Comparison of ENCODE assay signal across 10 cellular contexts in the genomic region with DNA sequence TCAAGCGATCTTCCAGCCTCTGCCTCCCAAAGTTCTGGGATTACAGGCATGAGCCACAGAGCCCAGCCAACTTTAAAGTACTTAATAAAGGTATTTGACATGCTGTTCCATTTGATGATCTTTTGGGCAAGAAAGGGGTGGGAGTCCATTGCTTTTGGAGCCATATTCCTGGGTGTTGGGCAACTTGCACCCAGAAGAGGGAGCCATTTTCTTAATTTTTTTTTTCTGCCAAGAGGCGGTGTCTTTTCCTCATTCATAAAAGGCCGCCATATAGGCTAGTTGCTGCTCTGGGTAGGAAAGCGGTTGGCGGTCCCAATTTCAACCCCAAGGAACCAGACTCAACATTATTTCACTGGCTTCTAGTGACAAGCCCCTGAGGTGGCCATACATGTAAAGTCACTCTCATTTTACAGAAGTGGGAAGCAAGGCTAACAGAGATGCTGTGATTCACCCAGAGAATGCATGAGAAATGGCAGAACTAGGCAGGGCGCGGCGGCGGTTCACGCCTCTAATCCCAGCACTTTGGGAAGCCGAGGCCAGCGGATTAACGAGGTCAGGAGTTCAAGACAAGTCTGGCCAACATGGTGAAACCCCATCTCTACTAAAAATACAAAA.
A peak's percentile ranks its signal among the peaks of the same experiment; 100 is the strongest.
DNase-seq lines count a peak whose midpoint lies in the region; ATAC-seq, FAIRE-seq and TF ChIP-seq lines count a peak whose summit lies in the region.
"Had no signal": no experiment of that assay in that cellular context is flagged by ENCODE, and none has a peak within 500 bp of the region (broad histone marks: within the 10 kb centered on the region; RNA-seq: fewer than 3 reads in every experiment).

No MANE protein-coding gene starts in this region.

- no peak for TF ChIP-seq POLR2A in HepG2 (IDR thresholded peaks at IDR 0.05; ENCODE audit: insufficient read depth in 1 of 2, low read depth in 2 of 2, low read length in 2 of 2)
- no peak for TF ChIP-seq POLR2A in right lobe of liver (IDR thresholded peaks at IDR 0.05)
- TF ChIP-seq POLR2A in erythroblast (IDR thresholded peaks at IDR 0.05; ENCODE audit: low read length) = no peak

- FAIRE-seq in HepG2 (lab: Jason Lieb, UNC) (no peak), urothelium cell line (lab: Jason Lieb, UNC) (no peak)

- peak; percentile 32; the same call in 1 of the 2 replicates for TF ChIP-seq CTCF in HepG2 (CRISPR knock-in tag; IDR thresholded peaks at IDR 0.05)
- peak in 1 of 4 donors; percentile 9 for TF ChIP-seq CTCF in right lobe of liver (IDR thresholded peaks at IDR 0.05)
- peak; percentile 45 for TF ChIP-seq CTCF in OCI-LY1 (IDR thresholded peaks at IDR 0.05; ENCODE audit: low read length)
- no peak for TF ChIP-seq CTCF in upper lobe of right lung (IDR thresholded peaks at IDR 0.05)

- intact Hi-C loops in HepG2 (cut with micrococcal nuclease; ENCODE audit: unreplicated experiment) = no loop called here
- intact Hi-C loops in right lobe of liver (cut with DNase I) = no loop called here
- intact Hi-C loops in upper lobe of right lung (cut with DNase I) = no loop called here

- H4K20me1 ChIP-seq in HepG2 (ENCODE audit: insufficient read depth, low read length) (no peaks in the 10 kb centered on the region), OCI-LY1 (ENCODE audit: insufficient read depth, low read length) (no peaks in the 10 kb centered on the region)

- TF ChIP-seq EP300 in HepG2 (IDR thresholded peaks at IDR 0.05; ENCODE audit: low read depth in 2 of 2, low read length in 2 of 2) (no peak), HepG2 (CRISPR knock-in tag; IDR thresholded peaks at IDR 0.05; ENCODE audit: borderline replicate concordance) (no peak)

- no peak for TF ChIP-seq RAD21 in HepG2 (CRISPR knock-in tag; IDR thresholded peaks at IDR 0.05)

- DNase-seq in HepG2 (ENCODE audit: low spot score) (no peak), right lobe of liver (no peak), erythroblast (lab: John Stamatoyannopoulos, UW) (peak; percentile 16), urothelium cell line (ENCODE audit: low spot score) (peak; percentile 44), upper lobe of right lung (no peak), cortex of kidney (lab: John Stamatoyannopoulos, UW) (no peak)
- DNase-seq in activated effector memory CD4-positive, alpha-beta T cell treated with Interleukin-2 at 50 U/mL for 16 hours = no peak
- DNase-seq: activated naive CD4-positive, alpha-beta T cell treated with anti-CD3 and anti-CD28 coated beads, Interleukin-2, amount 10 ng/mL, durations not matched to agents 7 days and 5 days had no signal

- ATAC-seq in HepG2 (no peak), right lobe of liver (no peak), upper lobe of right lung (no peak)

- CTCF ChIA-PET in HepG2 (lab: Yijun Ruan, JAX; ENCODE audit: low intra/inter-chr PET ratio, low total read pairs) = no interaction called here

- H3K79me2 ChIP-seq in HepG2 (ENCODE audit: insufficient read depth, low read length) (no peaks in the 10 kb centered on the region), OCI-LY1 (ENCODE audit: insufficient read depth, low read length) (no peaks in the 10 kb centered on the region)
- H3K79me2 ChIP-seq: parathyroid adenoma had no signal

- H3K4me1 ChIP-seq in HepG2 (ENCODE audit: insufficient read depth, low read length) (no peaks in the 10 kb centered on the region), right lobe of liver (no peaks in the 10 kb centered on the region), OCI-LY1 (ENCODE audit: insufficient read depth, low read length, severe bottlenecking) (no peaks in the 10 kb centered on the region), upper lobe of right lung (no peaks in the 10 kb centered on the region)
- H3K4me1 ChIP-seq: parathyroid adenoma had no signal

- no TSS peak for BruUV-seq in HepG2 (replicated peaks; lab: Mats Ljungman, UMichigan)

- H3K4me3 ChIP-seq in HepG2 (replicated peaks in 1 of 3; ENCODE audit: insufficient read depth in 1 of 3, low read depth in 2 of 3, low read length in 3 of 3) (no peak overlapping the region), right lobe of liver (no peak overlapping the region), OCI-LY1 (ENCODE audit: low read depth, low read length, poor library complexity, severe bottlenecking) (no peak overlapping the region), upper lobe of right lung (no peak overlapping the region)

- H3K36me3 ChIP-seq in HepG2 (replicated peaks in 1 of 2; ENCODE audit: control insufficient read depth in 1 of 2, insufficient read depth in 2 of 2, low read length in 2 of 2) (no peaks in the 10 kb centered on the region), right lobe of liver (no peaks in the 10 kb centered on the region), OCI-LY1 (ENCODE audit: insufficient read depth, low read length) (no peaks in the 10 kb centered on the region), upper lobe of right lung (no peaks in the 10 kb centered on the region)

- H3K27ac ChIP-seq in HepG2 (ENCODE audit: extremely low read length, insufficient read depth, low read length) (no peak overlapping the region), right lobe of liver (no peak overlapping the region), OCI-LY1 (ENCODE audit: low read depth, low read length, poor library complexity, severe bottlenecking) (no peak overlapping the region), upper lobe of right lung (no peak overlapping the region)
- H3K27ac ChIP-seq: parathyroid adenoma had no signal

- no peaks in the 10 kb centered on the region for H3K9me2 ChIP-seq in OCI-LY1 (ENCODE audit: low read depth, low read length)

- H3K9me3 ChIP-seq in HepG2 (ENCODE audit: low read length) (no peaks in the 10 kb centered on the region), right lobe of liver (no peaks in the 10 kb centered on the region), OCI-LY1 (ENCODE audit: low read length) (no peaks in the 10 kb centered on the region), upper lobe of right lung (no peaks in the 10 kb centered on the region)

- H3F3A ChIP-seq in OCI-LY1 (ENCODE audit: insufficient read depth, low read length) = no peaks in the 10 kb centered on the region

- peaks cover 3% of the 10 kb centered on the region in 2 experiments; a peak in 2 of 5 replicates for H3K27me3 ChIP-seq in HepG2 (ENCODE audit: control insufficient read depth in 1 of 2, insufficient read depth in 2 of 2, low read length in 2 of 2)
- no peaks in the 10 kb centered on the region for H3K27me3 ChIP-seq in right lobe of liver
- no peaks in the 10 kb centered on the region; the same call in 1 of the 2 replicates for H3K27me3 ChIP-seq in OCI-LY1 (ENCODE audit: insufficient read depth, low read length)
- peaks cover 10% of the 10 kb centered on the region for H3K27me3 ChIP-seq in upper lobe of right lung

- POLR2A ChIA-PET in HepG2 (lab: Yijun Ruan, JAX) = no interaction called here

- 67% methylated on average over 13 of the region's 13 CpGs for WGBS in HepG2 (ENCODE audit: low lambda C conversion rate)
- 69% methylated on average over 8 of the region's 13 CpGs for WGBS in right lobe of liver (ENCODE audit: insufficient coverage, low coverage, low lambda C conversion rate, missing lambda C conversion rate)

- in situ Hi-C loops in HepG2 (cut with HindIII; ENCODE audit: extremely low pct_ligation_motif_present, low pct_unique_long_range_greater_than_20kb) = no loop called here

- H3K9ac ChIP-seq in HepG2 (ENCODE audit: insufficient read depth, low read depth, low read length) = no peak overlapping the region
- H3K9ac ChIP-seq in OCI-LY1 (ENCODE audit: low read length) = no peak overlapping the region
- H3K9ac ChIP-seq: parathyroid adenoma had no signal

- no peak overlapping the region for H2AFZ ChIP-seq in HepG2 (ENCODE audit: low read length)
- H2AFZ ChIP-seq in OCI-LY1 (ENCODE audit: low read length) = no peak overlapping the region
- H2AFZ ChIP-seq: parathyroid adenoma had no signal

- H3K4me2 ChIP-seq in HepG2 (ENCODE audit: low read depth, low read length) (no peak overlapping the region), OCI-LY1 (ENCODE audit: low read length) (no peak overlapping the region)

TF ChIP-seq in HepG2, 621 proteins besides CTCF, POLR2A, EP300 and RAD21:
- TF ChIP-seq, protein P1, sequence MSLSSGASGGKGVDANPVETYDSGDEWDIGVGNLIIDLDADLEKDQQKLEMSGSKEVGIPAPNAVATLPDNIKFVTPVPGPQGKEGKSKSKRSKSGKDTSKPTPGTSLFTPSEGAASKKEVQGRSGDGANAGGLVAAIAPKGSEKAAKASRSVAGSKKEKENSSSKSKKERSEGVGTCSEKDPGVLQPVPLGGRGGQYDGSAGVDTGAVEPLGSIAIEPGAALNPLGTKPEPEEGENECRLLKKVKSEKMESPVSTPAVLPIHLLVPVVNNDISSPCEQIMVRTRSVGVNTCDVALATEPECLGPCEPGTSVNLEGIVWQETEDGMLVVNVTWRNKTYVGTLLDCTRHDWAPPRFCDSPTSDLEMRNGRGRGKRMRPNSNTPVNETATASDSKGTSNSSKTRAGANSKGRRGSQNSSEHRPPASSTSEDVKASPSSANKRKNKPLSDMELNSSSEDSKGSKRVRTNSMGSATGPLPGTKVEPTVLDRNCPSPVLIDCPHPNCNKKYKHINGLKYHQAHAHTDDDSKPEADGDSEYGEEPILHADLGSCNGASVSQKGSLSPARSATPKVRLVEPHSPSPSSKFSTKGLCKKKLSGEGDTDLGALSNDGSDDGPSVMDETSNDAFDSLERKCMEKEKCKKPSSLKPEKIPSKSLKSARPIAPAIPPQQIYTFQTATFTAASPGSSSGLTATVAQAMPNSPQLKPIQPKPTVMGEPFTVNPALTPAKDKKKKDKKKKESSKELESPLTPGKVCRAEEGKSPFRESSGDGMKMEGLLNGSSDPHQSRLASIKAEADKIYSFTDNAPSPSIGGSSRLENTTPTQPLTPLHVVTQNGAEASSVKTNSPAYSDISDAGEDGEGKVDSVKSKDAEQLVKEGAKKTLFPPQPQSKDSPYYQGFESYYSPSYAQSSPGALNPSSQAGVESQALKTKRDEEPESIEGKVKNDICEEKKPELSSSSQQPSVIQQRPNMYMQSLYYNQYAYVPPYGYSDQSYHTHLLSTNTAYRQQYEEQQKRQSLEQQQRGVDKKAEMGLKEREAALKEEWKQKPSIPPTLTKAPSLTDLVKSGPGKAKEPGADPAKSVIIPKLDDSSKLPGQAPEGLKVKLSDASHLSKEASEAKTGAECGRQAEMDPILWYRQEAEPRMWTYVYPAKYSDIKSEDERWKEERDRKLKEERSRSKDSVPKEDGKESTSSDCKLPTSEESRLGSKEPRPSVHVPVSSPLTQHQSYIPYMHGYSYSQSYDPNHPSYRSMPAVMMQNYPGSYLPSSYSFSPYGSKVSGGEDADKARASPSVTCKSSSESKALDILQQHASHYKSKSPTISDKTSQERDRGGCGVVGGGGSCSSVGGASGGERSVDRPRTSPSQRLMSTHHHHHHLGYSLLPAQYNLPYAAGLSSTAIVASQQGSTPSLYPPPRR (CRISPR knock-in tag; IDR thresholded peaks at IDR 0.05; ENCODE audit: borderline replicate concordance) = no peak
- TF ChIP-seq ZNF549 (CRISPR knock-in tag; IDR thresholded peaks at IDR 0.05) = no peak
- TF ChIP-seq ZNF335 (CRISPR knock-in tag; IDR thresholded peaks at IDR 0.05) = no peak
- no peak for TF ChIP-seq RARG (CRISPR knock-in tag; IDR thresholded peaks at IDR 0.05; ENCODE audit: low read depth)
- peak; percentile 33 for TF ChIP-seq STAG1 (CRISPR knock-in tag; IDR thresholded peaks at IDR 0.05)

Comparison
In these comparisons a context has a peak if more than half of its experiments do, and no peak if none do; other contexts are left out.
1. DNase-seq: peak in erythroblast (2 of 2) and urothelium cell line (single experiment); none in HepG2 (single experiment), right lobe of liver (0 of 3), upper lobe of right lung (single experiment), activated effector memory CD4-positive, alpha-beta T cell treated with Interleukin-2 at 50 U/mL for 16 hours (single experiment) and cortex of kidney (single experiment).